Comparison of ENCODE assay signal across 27 cellular contexts in the genomic region with DNA sequence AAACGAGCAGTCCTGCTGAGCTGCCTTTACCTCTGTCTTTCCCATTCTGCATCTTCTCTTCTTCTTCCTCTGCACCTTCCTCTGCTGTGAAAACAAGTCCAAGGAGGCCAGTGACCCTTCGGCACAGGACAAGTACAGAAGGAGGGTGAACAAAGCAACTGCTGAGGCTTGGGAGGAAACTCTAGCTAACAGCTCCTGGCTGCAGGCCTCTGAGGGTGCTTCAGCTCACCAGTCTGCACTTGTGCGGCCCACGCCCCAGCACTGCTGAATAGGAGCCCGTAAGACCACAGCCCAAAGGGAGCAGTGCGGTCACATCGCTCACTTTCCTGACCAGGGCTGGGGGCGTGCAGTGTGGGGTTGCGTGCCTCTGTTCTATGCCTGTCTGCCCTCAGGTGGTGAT.
"Had no signal": no experiment of that assay in that cellular context is flagged by ENCODE, and none has a peak within 500 bp of the region (broad histone marks: within the 10 kb centered on the region; RNA-seq: fewer than 3 reads in every experiment).

No MANE protein-coding gene starts in this region.

- H3K4me3 ChIP-seq: adrenal gland, ascending aorta, esophagus muscularis mucosa, hepatocyte, ovary, psoas muscle, right atrium auricular region, thyroid gland had no signal

- H3K4me1 ChIP-seq: ascending aorta, esophagus muscularis mucosa, right atrium auricular region, thyroid gland had no signal

- FAIRE-seq: colon, frontal cortex had no signal

- H3K27ac ChIP-seq: adrenal gland, ascending aorta, brain microvascular endothelial cell, esophagus muscularis mucosa, hepatocyte, neutrophil, ovary, psoas muscle, right atrium auricular region, thyroid gland, VCaP had no signal

- DNase-seq: activated CD4-positive, alpha-beta T cell treated with anti-CD3 and anti-CD28 coated beads for 1 hour; brain microvascular endothelial cell; central memory CD4-positive, alpha-beta T cell; effector memory CD8-positive, alpha-beta T cell; glutamatergic neuron; immature natural killer cell; left ventricle myocardium superior; mammary epithelial cell; midbrain; natural killer cell; psoas muscle; stimulated activated CD4-positive, alpha-beta T cell treated with anti-CD3 and anti-CD28 coated beads, Interleukin-4, amount 100 ng/mL, for 24 hours; stimulated activated naive CD8-positive, alpha-beta T cell treated with anti-CD3 and anti-CD28 coated beads, Interleukin-15, Interleukin-2, amounts not matched to agents 100 U/mL and 50 U/mL, for 24 hours; SW 1271; T-helper 2 cell; thyroid gland had no signal

- H3K27me3 ChIP-seq: adrenal gland, ascending aorta, brain microvascular endothelial cell, esophagus muscularis mucosa, hepatocyte, neutrophil, ovary, right atrium auricular region, thyroid gland had no signal

- H3K9me3 ChIP-seq: adrenal gland, ascending aorta, esophagus muscularis mucosa, neutrophil, ovary, psoas muscle, right atrium auricular region, thyroid gland had no signal

- ATAC-seq: activated T-helper 17 cell treated with anti-CD3 and anti-CD28 coated beads, Interleukin-2, amount 50 U/mL, for 72 hours; effector memory CD8-positive, alpha-beta T cell; left ventricle myocardium superior; natural killer cell; psoas muscle; stimulated activated naive CD8-positive, alpha-beta T cell treated with anti-CD3 and anti-CD28 coated beads, Interleukin-15, Interleukin-2, amounts not matched to agents 100 U/mL and 50 U/mL, for 24 hours had no signal

- H3K36me3 ChIP-seq: adrenal gland, brain microvascular endothelial cell, neutrophil, ovary, right atrium auricular region had no signal
